Comparison of ENCODE assay signal across 1 cellular context in the genomic region with DNA sequence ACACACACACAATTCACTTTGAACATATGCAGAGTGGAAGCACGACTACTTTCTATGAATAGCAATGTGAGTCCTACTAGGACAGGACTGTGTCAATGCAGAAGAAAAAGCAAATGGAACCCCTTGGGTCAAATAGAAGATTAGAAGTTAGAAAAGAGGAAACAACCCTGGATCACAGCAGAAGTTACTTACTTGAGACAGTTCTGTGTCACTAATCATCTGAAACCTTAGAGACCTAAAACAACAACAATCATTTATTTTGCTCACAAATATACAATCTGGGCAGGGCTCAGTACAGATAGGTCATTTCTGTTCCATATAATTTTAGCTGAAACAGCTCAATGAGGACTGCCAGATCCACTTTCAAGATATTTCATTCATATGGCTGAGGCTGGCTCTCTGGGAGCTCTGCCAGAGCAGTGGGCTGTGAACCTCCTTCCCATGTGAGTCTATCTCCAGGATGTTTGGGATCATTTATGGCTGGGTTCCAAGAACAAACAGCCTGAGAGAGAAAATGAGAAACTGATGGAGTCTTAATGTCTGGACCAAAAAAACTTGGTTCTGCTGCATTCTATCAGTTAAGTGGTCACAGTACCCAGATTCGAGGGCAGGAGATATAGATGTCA.
TF ChIP-seq lines count a peak whose summit lies in the region.

No MANE protein-coding gene starts in this region.

TF ChIP-seq in GM12878, 131 proteins besides CTCF, POLR2A, EP300 and RAD21:
- TF ChIP-seq YBX1 (IDR thresholded peaks at IDR 0.05) (no peak), ZNF24 (IDR thresholded peaks at IDR 0.05) (no peak), ZNF384 (IDR thresholded peaks at IDR 0.05; ENCODE audit: borderline replicate concordance, low read depth, low read length) (no peak), ESRRA (IDR thresholded peaks at IDR 0.05; ENCODE audit: low read length) (no peak), EED (IDR thresholded peaks at IDR 0.05; ENCODE audit: low read depth) (no peak), PML (IDR thresholded peaks at IDR 0.05; ENCODE audit: low read length) (no peak)
- TF ChIP-seq, protein P1, sequence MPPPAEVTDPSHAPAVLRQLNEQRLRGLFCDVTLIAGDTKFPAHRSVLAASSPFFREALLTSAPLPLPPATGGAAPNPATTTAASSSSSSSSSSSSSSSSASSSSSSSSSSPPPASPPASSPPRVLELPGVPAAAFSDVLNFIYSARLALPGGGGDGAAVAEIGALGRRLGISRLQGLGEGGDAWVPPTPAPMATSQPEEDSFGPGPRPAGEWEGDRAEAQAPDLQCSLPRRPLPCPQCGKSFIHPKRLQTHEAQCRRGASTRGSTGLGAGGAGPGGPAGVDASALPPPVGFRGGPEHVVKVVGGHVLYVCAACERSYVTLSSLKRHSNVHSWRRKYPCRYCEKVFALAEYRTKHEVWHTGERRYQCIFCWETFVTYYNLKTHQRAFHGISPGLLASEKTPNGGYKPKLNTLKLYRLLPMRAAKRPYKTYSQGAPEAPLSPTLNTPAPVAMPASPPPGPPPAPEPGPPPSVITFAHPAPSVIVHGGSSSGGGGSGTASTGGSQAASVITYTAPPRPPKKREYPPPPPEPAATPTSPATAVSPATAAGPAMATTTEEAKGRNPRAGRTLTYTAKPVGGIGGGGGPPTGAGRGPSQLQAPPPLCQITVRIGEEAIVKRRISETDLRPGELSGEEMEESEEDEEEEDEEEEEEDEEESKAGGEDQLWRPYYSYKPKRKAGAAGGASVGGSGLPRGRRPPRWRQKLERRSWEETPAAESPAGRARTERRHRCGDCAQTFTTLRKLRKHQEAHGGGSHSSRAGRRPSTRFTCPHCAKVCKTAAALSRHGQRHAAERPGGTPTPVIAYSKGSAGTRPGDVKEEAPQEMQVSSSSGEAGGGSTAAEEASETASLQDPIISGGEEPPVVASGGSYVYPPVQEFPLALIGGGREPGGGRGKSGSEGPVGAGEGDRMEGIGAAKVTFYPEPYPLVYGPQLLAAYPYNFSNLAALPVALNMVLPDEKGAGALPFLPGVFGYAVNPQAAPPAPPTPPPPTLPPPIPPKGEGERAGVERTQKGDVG (CRISPR knock-in tag; IDR thresholded peaks at IDR 0.05), result no peak
TF ChIP-seq in GM12878: peak in this region for 0.
